1 cellular context compared by ENCODE assay signal in genomic region chr19:48553676-48554384, GRCh38.
A peak's percentile ranks its signal among the peaks of the same experiment; 100 is the strongest.
TF ChIP-seq lines count a peak whose summit lies in the region.

No MANE protein-coding gene starts in this region.

TF ChIP-seq in A549, 52 proteins besides CTCF, POLR2A, EP300 and RAD21 (continued from another document):
- TF ChIP-seq ZFP36 (IDR thresholded peaks at IDR 0.05; ENCODE audit: borderline replicate concordance, partially characterized antibody), result peak; percentile 99
- TF ChIP-seq MYC (IDR thresholded peaks at IDR 0.05; ENCODE audit: borderline replicate concordance, low read length), result peak; percentile 76; the same call in 1 of the 2 replicates
- peak; percentile 96 for TF ChIP-seq ATOH8 (CRISPR knock-in tag; IDR thresholded peaks at IDR 0.05; ENCODE audit: low read depth)
